In the genomic region with DNA sequence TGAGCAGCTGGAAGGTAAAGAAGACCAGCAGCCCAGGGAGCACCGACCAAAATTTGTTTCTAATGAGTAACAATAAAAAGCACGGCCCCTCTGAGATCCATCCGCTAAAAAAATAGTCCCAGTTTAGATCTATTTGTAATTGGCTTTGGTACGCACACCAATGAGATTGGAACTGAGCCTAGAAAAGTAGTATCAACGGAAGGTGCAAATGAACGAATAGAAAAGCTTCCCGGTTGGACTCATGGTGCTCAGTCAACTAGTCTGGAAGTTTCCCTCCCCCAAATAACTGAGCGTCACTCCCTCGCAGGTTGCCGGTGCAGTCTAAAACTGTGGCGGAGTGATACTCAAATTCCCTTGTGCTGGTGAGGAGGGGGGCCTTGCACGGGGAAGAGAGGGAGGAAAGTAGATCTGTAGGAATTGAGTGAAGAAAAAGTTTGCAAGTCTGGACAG, we compare ENCODE assay signal across 8 cellular contexts. TPM values are rescaled to one million over a fixed set of nuclear protein-coding genes. Genes with fewer than 3 reads are reported as not detected.
DNase-seq lines count a peak whose midpoint lies in the region; ATAC-seq, FAIRE-seq and TF ChIP-seq lines count a peak whose summit lies in the region.

A gene (plus strand): TSS at position 405 of the 450 bp plus-strand sequence. CDS start 288 bp downstream, outside the sequence.

- peaks cover 5% of the 10 kb centered on the region for H3K4me1 Mint-ChIP-seq in memory B cell

- intact Hi-C loops in transverse colon (cut with DNase I; ENCODE audit: low total_unique reads): no loop called here

- no peak for TF ChIP-seq EP300 in transverse colon (IDR thresholded peaks at IDR 0.05; ENCODE audit: low read depth)

- no peaks in the 10 kb centered on the region for H3K4me1 ChIP-seq in transverse colon

- TF ChIP-seq POLR2A in transverse colon (IDR thresholded peaks at IDR 0.05): no peak

- H3K36me3 ChIP-seq in transverse colon: no peaks in the 10 kb centered on the region

- H3K4me3 ChIP-seq in AG10803 (ENCODE audit: low read length) (peak within 1 kb of the TSS; percentile 54), transverse colon (peak within 1 kb of the TSS in 3 of 4 donors; percentile 31 to 49 (median 39))

- H3K36me3 Mint-ChIP-seq in memory B cell: no peaks in the 10 kb centered on the region

- H3K27me3 Mint-ChIP-seq in memory B cell: peaks cover 3% of the 10 kb centered on the region

- peaks cover 12% of the 10 kb centered on the region for H3K27me3 ChIP-seq in transverse colon

- H3K27ac Mint-ChIP-seq in memory B cell: no peak within 1 kb of the TSS

- H3K9me3 Mint-ChIP-seq in memory B cell: no peaks in the 10 kb centered on the region

- in situ Hi-C loops in SK-MEL-5 (cut with HindIII; ENCODE audit: low pct_unique_long_range_greater_than_20kb, low sequenced_read_pairs) (no loop called here), transverse colon (cut with MboI; ENCODE audit: low pct_ligation_motif_present in 1 of 4, low pct_unique_long_range_greater_than_20kb in 1 of 4, low sequenced_read_pairs in 3 of 4) (no loop called here)

- no peak for FAIRE-seq in HTR-8/SVneo (lab: Jason Lieb, UNC)

- H3K9me3 ChIP-seq in transverse colon: no peaks in the 10 kb centered on the region

- TF ChIP-seq CTCF in AG10803 (conservative IDR thresholded peaks at IDR 0.05; ENCODE audit: low read length): no peak
- TF ChIP-seq CTCF in transverse colon (IDR thresholded peaks at IDR 0.05): no peak

- peak within 1 kb of the TSS; percentile 72 for H3K4me3 Mint-ChIP-seq in memory B cell

- peak within 1 kb of the TSS; percentile 75 for H3K27ac ChIP-seq in epithelial cell of prostate
- peak within 1 kb of the TSS in 1 of 4 donors; percentile 31 for H3K27ac ChIP-seq in transverse colon

- DNase-seq in AG10803 (ENCODE audit: low read depth): peak; percentile 61
- peak; percentile 26 for DNase-seq in HTR-8/SVneo (ENCODE audit: insufficient read length, low spot score)
- DNase-seq in SK-MEL-5 (ENCODE audit: low read depth, low spot score): peak; percentile 83
- DNase-seq in epithelial cell of prostate (ENCODE audit: low read depth, low spot score): peak; percentile 87
- DNase-seq in memory B cell (ENCODE audit: low spot score in 2 of 2): no peak
- DNase-seq in transverse colon: peak; percentile 16
- no peak for DNase-seq in NCI-H1694 (lab: John Stamatoyannopoulos, UW)
- no peak for DNase-seq in T-helper 9 cell

- WGBS in transverse colon (ENCODE audit: low coverage in 1 of 2), 2 donors: 0 to 28% methylated on average over 3 to 12 of the region's 12 CpGs

- no peak for ATAC-seq in memory B cell (ENCODE audit: low read depth)

RNA-seq across cellular contexts. Expression of the gene that starts here (rescaled TPM):
- 4.8 and 5.5 TPM in 2 replicates for total RNA-seq in SK-MEL-5 (2014; rRNA removed; shearing (Covaris generic))
- 3.9 and 6.2 TPM in 2 replicates for polyA plus RNA-seq in SK-MEL-5 (2015; cell fraction: cytosol; rRNA removed)
- polyA plus RNA-seq in SK-MEL-5 (2015; cell fraction: nucleus; rRNA removed): 24.8 and 72.8 TPM in 2 replicates
- total RNA-seq in transverse colon: 1 to 10 TPM in 3 of 4 donors, under 1 TPM in 1; 0.75 to 8.1 (median 2.8) TPM

Comparison
In these comparisons a context has a peak if more than half of its experiments do, and no peak if none do; other contexts are left out.
1. DNase-seq: peak in AG10803 (single experiment), HTR-8/SVneo (single experiment), SK-MEL-5 (single experiment), epithelial cell of prostate (single experiment) and transverse colon (single experiment); none in memory B cell (0 of 2), NCI-H1694 (single experiment) and T-helper 9 cell (single experiment).